Comparison of ENCODE assay signal across 6 cellular contexts in the genomic region with DNA sequence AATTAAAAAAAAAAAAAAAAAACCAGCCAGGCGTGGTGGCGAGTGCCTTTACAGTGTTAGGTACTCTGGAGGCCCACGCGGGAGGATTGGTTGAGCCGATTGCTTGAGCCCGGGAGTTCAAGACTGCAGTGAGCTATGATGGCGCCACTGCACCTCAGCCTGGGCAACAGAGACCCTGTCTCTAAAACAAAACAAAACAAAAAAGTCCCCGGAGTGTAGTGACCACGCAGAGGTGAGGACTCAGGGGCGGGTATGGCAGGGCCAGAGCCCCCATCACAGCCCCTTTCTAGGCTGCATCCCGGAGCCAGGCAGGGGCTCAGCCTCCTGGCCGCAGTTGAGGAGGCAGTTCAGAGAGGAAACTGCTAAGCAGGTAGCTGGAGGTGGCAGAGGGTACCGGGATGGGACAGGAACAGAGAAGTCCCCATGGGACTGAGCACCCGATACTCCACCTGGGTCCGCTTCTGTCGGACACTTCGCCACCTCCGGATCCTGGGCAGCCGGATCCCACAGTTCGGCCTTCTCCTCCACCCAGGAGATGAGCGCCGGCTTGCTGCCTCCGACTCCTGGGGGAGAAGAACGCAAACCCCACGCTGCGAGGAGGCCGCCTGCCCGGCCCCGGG. TPM values are rescaled to one million over a fixed set of nuclear protein-coding genes. Genes with fewer than 3 reads are reported as not detected.
DNase-seq lines count a peak whose midpoint lies in the region; ATAC-seq and TF ChIP-seq lines count a peak whose summit lies in the region.

No MANE protein-coding gene starts in this region.

- H3K27me3 ChIP-seq in HL-60 (ENCODE audit: insufficient read depth, poor library complexity, severe bottlenecking) = no peaks in the 10 kb centered on the region
- H3K27me3 ChIP-seq in ectodermal cell (ENCODE audit: control insufficient read depth, insufficient read depth, low read length, poor library complexity, severe bottlenecking) = no peaks in the 10 kb centered on the region
- no peaks in the 10 kb centered on the region for H3K27me3 ChIP-seq in gastrocnemius medialis

- no peaks in the 10 kb centered on the region for H3K9me3 ChIP-seq in ectodermal cell (ENCODE audit: control insufficient read depth, low read length)
- no peaks in the 10 kb centered on the region for H3K9me3 ChIP-seq in gastrocnemius medialis

- H3K36me3 ChIP-seq in ectodermal cell (ENCODE audit: control insufficient read depth, insufficient read depth, low read length) (peaks cover 7% of the 10 kb centered on the region), gastrocnemius medialis (peaks cover 0 to 10% of the 10 kb centered on the region in 2 donors)

- TF ChIP-seq CTCF in HL-60 (IDR thresholded peaks at IDR 0.05; ENCODE audit: insufficient read depth, low read length) = no peak
- no peak for TF ChIP-seq CTCF in gastrocnemius medialis (IDR thresholded peaks at IDR 0.05 in 4 of 5, conservative IDR thresholded peaks at IDR 0.05 in 1 of 5)

- peaks cover 7% of the 10 kb centered on the region for H3K4me1 ChIP-seq in ectodermal cell (ENCODE audit: control insufficient read depth, insufficient read depth, low read length)
- H3K4me1 ChIP-seq in gastrocnemius medialis = peaks cover 26 to 30% of the 10 kb centered on the region in 2 donors

- no peak for TF ChIP-seq POLR2A in gastrocnemius medialis (IDR thresholded peaks at IDR 0.05)
- TF ChIP-seq POLR2A in erythroblast (IDR thresholded peaks at IDR 0.05; ENCODE audit: low read length) = no peak

- intact Hi-C loops in gastrocnemius medialis (cut with DNase I; ENCODE audit: low total_unique reads) = loop anchor here (10.0 kb wide), 1 partner anchor 539 kb away; a partner anchor contains a TSS

- peak in 1 of 2 experiments; percentile 36 for DNase-seq in HL-60 (ENCODE audit: low read depth in 1 of 2, low spot score in 1 of 2)
- DNase-seq in gastrocnemius medialis = no peak
- no peak for DNase-seq in hippocampal formation (lab: John Stamatoyannopoulos, UW)
- DNase-seq in erythroblast (lab: John Stamatoyannopoulos, UW) = no peak

- in situ Hi-C loops in gastrocnemius medialis (cut with MboI; ENCODE audit: low sequenced_read_pairs in 4 of 4) = loop anchor here in 2 of 4 donors (10.0 kb wide), 2 partner anchors 89 to 99 kb away; a partner anchor contains a TSS

- H3K27ac ChIP-seq in HL-60 (replicated peaks) = peak overlapping the region; percentile 95
- H3K27ac ChIP-seq in ectodermal cell (ENCODE audit: insufficient read depth, low read depth, low read length, poor library complexity, severe bottlenecking) = peak overlapping the region; percentile 50
- peak overlapping the region; percentile 90 to 96 (median 94) for H3K27ac ChIP-seq in gastrocnemius medialis

- peak; percentile 31 for ATAC-seq in GM18907 (IDR thresholded peaks at IDR 0.05; ENCODE audit: unreplicated experiment)
- ATAC-seq in gastrocnemius medialis = peak in 1 of 2 donors; percentile 1

- H3K4me3 ChIP-seq in HL-60 (replicated peaks; ENCODE audit: insufficient read depth, low read length) = peak overlapping the region; percentile 56
- peak overlapping the region; percentile 85 for H3K4me3 ChIP-seq in ectodermal cell (ENCODE audit: insufficient read depth, low read depth, low read length)
- H3K4me3 ChIP-seq in gastrocnemius medialis = peak overlapping the region; percentile 65 to 88 (median 82)

- 28 to 30% methylated on average over 29 of the region's 29 CpGs for WGBS in ectodermal cell, 2 experiments

RNA-seq across cellular contexts. Expression of a gene that starts 0.8 kb away (rescaled TPM):
- polyA plus RNA-seq in ectodermal cell (2013, experiment 1 of 4) = 12.1 TPM
- polyA plus RNA-seq in ectodermal cell (2013, experiment 2 of 4) = 15.4 TPM
- polyA plus RNA-seq in ectodermal cell (2013, experiment 3 of 4) = 7.8 TPM
- polyA plus RNA-seq in ectodermal cell (2013, experiment 4 of 4) = 8.7 TPM
- 10 to 100 TPM in 3 of 4 donors, 1 to 10 TPM in 1; 8.6 to 17.5 (median 13.1) TPM for total RNA-seq in gastrocnemius medialis

RNA-seq across cellular contexts. Expression of a gene that starts 7.5 kb away (rescaled TPM):
- polyA plus RNA-seq in ectodermal cell (2013, experiment 1 of 4) = 50.4 TPM
- polyA plus RNA-seq in ectodermal cell (2013, experiment 2 of 4) = 47.8 TPM
- 38.0 TPM for polyA plus RNA-seq in ectodermal cell (2013, experiment 3 of 4)
- polyA plus RNA-seq in ectodermal cell (2013, experiment 4 of 4) = 39.4 TPM
- total RNA-seq in gastrocnemius medialis = 100 to 1,000 TPM in 1 of 4 donors, 10 to 100 TPM in 3; 39.8 to 118 (median 69.8) TPM

RNA-seq across cellular contexts. Expression of a gene that starts 24.3 kb away (rescaled TPM):
- polyA plus RNA-seq in ectodermal cell (2013, experiment 1 of 4) = 10.1 TPM
- 9.4 TPM for polyA plus RNA-seq in ectodermal cell (2013, experiment 2 of 4)
- 9.0 TPM for polyA plus RNA-seq in ectodermal cell (2013, experiment 3 of 4)
- 9.8 TPM for polyA plus RNA-seq in ectodermal cell (2013, experiment 4 of 4)
- total RNA-seq in gastrocnemius medialis = 1 to 10 TPM; 3.7 to 5.5 (median 4.9) TPM

RNA-seq across cellular contexts. Expression of a gene that starts 37.7 kb away (rescaled TPM):
- 8.5 TPM for polyA plus RNA-seq in ectodermal cell (2013, experiment 1 of 4)
- 8.4 TPM for polyA plus RNA-seq in ectodermal cell (2013, experiment 2 of 4)
- 5.5 TPM for polyA plus RNA-seq in ectodermal cell (2013, experiment 3 of 4)
- 8.8 TPM for polyA plus RNA-seq in ectodermal cell (2013, experiment 4 of 4)
- 10 to 100 TPM; 11.0 to 38.2 (median 18.5) TPM for total RNA-seq in gastrocnemius medialis

RNA-seq across cellular contexts. Expression of a gene that starts 51.6 kb away (rescaled TPM):
- polyA plus RNA-seq in ectodermal cell (2013, experiment 1 of 4) = 24.7 TPM
- 21.5 TPM for polyA plus RNA-seq in ectodermal cell (2013, experiment 2 of 4)
- 15.5 TPM for polyA plus RNA-seq in ectodermal cell (2013, experiment 3 of 4)
- 18.2 TPM for polyA plus RNA-seq in ectodermal cell (2013, experiment 4 of 4)
- 1 to 10 TPM in 2 of 4 donors, under 1 TPM in 2; 0.70 to 3.2 (median 1.0) TPM for total RNA-seq in gastrocnemius medialis
